In genomic region chr21:41973427-41973831, GRCh38 we compare ENCODE assay signal across 23 cellular contexts. TPM values are rescaled to one million over a fixed set of nuclear protein-coding genes. Genes with fewer than 3 reads are reported as not detected.
DNase-seq lines count a peak whose midpoint lies in the region; ATAC-seq and TF ChIP-seq lines count a peak whose summit lies in the region.
"Had no signal": no experiment of that assay in that cellular context is flagged by ENCODE, and none has a peak within 500 bp of the region (broad histone marks: within the 10 kb centered on the region; RNA-seq: fewer than 3 reads in every experiment).

No MANE protein-coding gene starts in this region.

- DNase-seq in activated effector memory CD4-positive, alpha-beta T cell treated with anti-CD3 and anti-CD28 coated beads, Interleukin-2, amount 50 U/mL, for 16 hours, result peak; percentile 22
- no peak for DNase-seq in activated effector memory CD4-positive, alpha-beta T cell treated with Interleukin-2 at 50 U/mL for 16 hours
- peak; percentile 66 for DNase-seq in RPMI8226
- DNase-seq in foreskin keratinocyte, result peak; percentile 77 to 90
- no peak for DNase-seq in cerebellum (ENCODE audit: low spot score)
- no peak for DNase-seq in esophagus squamous epithelium (lab: John Stamatoyannopoulos, UW)
- DNase-seq: activated naive CD4-positive, alpha-beta T cell treated with anti-CD3 and anti-CD28 coated beads, Interleukin-2, amount 50 U/mL, for 16 hours; activated T-cell treated with anti-CD3 and anti-CD28 coated beads, Interleukin-2, amount 50 U/mL, for 4 hours; effector memory CD8-positive, alpha-beta T cell; MM.1S; NCI-H1694; NCI-H2227 treated with DMSO at 0.1 percent for 48 hours; NCI-H774; occipital lobe; stimulated activated CD8-positive, alpha-beta memory T cell treated with anti-CD3 and anti-CD28 coated beads, Interleukin-4, amount 100 ng/mL, for 48 hours; WERI-Rb-1 had no signal

- no peak overlapping the region for H3K27ac ChIP-seq in foreskin keratinocyte
- peak overlapping the region in 2 of 4 donors; percentile 23 to 59 for H3K27ac ChIP-seq in esophagus squamous epithelium
- H3K27ac ChIP-seq: C4-2B, PC-9, suprapubic skin, WERI-Rb-1 had no signal

- no peak overlapping the region for H3K4me3 Mint-ChIP-seq in stimulated activated memory B cell treated with anti-CD40 and anti-IgM and Interleukin-4, amounts not matched to agents 10 μg/mL and 1 μg/mL and 100 μg/mL, for 72 hours
- H3K4me3 Mint-ChIP-seq: activated CD8-positive, alpha-beta T cell treated with anti-CD3 and anti-CD28 coated beads, Interleukin-2, amount 10 ng/mL, durations not matched to agents 7 days and 5 days; activated T-cell treated with anti-CD3 and anti-CD28 coated beads, Interleukin-2, amount 50 U/mL, for 4 hours; effector memory CD8-positive, alpha-beta T cell; memory B cell had no signal

- 41 to 61% methylated on average over 13 to 15 of the region's 15 CpGs for WGBS in esophagus squamous epithelium, 2 donors

- no peaks in the 10 kb centered on the region for H3K27me3 Mint-ChIP-seq in stimulated activated memory B cell treated with anti-CD40 and anti-IgM and Interleukin-4, amounts not matched to agents 10 μg/mL and 1 μg/mL and 100 μg/mL, for 72 hours

- no peak overlapping the region for H3K4me3 ChIP-seq in esophagus squamous epithelium
- H3K4me3 ChIP-seq: PC-9, suprapubic skin had no signal

- no peak for TF ChIP-seq POLR2A in esophagus squamous epithelium (IDR thresholded peaks at IDR 0.05)

- H3K36me3 ChIP-seq in esophagus squamous epithelium, result no peaks in the 10 kb centered on the region
- H3K36me3 ChIP-seq: suprapubic skin, WERI-Rb-1 had no signal

- intact Hi-C loops in esophagus squamous epithelium (cut with DNase I), result no loop called here

- ATAC-seq in foreskin keratinocyte (peak; percentile 56), GM18867 (IDR thresholded peaks at IDR 0.05; ENCODE audit: unreplicated experiment) (no peak)
- ATAC-seq in stimulated activated memory B cell treated with anti-CD40 and anti-IgM and Interleukin-4, amounts not matched to agents 10 μg/mL and 1 μg/mL and 100 μg/mL, for 72 hours, result no peak
- ATAC-seq: effector memory CD8-positive, alpha-beta T cell had no signal

- H3K27ac Mint-ChIP-seq in stimulated activated memory B cell treated with anti-CD40 and anti-IgM and Interleukin-4, amounts not matched to agents 10 μg/mL and 1 μg/mL and 100 μg/mL, for 72 hours, result peak overlapping the region; percentile 70
- H3K27ac Mint-ChIP-seq: effector memory CD8-positive, alpha-beta T cell; memory B cell had no signal

- H3K36me3 Mint-ChIP-seq in stimulated activated memory B cell treated with anti-CD40 and anti-IgM and Interleukin-4, amounts not matched to agents 10 μg/mL and 1 μg/mL and 100 μg/mL, for 72 hours, result no peaks in the 10 kb centered on the region
- H3K36me3 Mint-ChIP-seq: memory B cell had no signal

- peaks cover 16% of the 10 kb centered on the region for H3K4me1 Mint-ChIP-seq in stimulated activated memory B cell treated with anti-CD40 and anti-IgM and Interleukin-4, amounts not matched to agents 10 μg/mL and 1 μg/mL and 100 μg/mL, for 72 hours

- H3K4me1 ChIP-seq in foreskin keratinocyte, result peaks cover 13% of the 10 kb centered on the region
- H3K4me1 ChIP-seq in esophagus squamous epithelium, result peaks cover 10 to 44% (median 12%) of the 10 kb centered on the region in 3 donors

- no peaks in the 10 kb centered on the region for H3K9me3 Mint-ChIP-seq in stimulated activated memory B cell treated with anti-CD40 and anti-IgM and Interleukin-4, amounts not matched to agents 10 μg/mL and 1 μg/mL and 100 μg/mL, for 72 hours
- H3K9me3 Mint-ChIP-seq: effector memory CD8-positive, alpha-beta T cell; memory B cell had no signal

- TF ChIP-seq CTCF in foreskin keratinocyte (conservative IDR thresholded peaks at IDR 0.05) (no peak), esophagus squamous epithelium (IDR thresholded peaks at IDR 0.05) (no peak)

- no peaks in the 10 kb centered on the region for H3K27me3 ChIP-seq in foreskin keratinocyte
- H3K27me3 ChIP-seq in esophagus squamous epithelium, result no peaks in the 10 kb centered on the region
- H3K27me3 ChIP-seq: suprapubic skin had no signal

- H3K9me3 ChIP-seq in esophagus squamous epithelium, result no peaks in the 10 kb centered on the region
- H3K9me3 ChIP-seq: suprapubic skin had no signal

RNA-seq across cellular contexts. Expression of gene C2CD2, which starts 19.6 kb away (rescaled TPM):
- total RNA-seq in foreskin keratinocyte, result 54.1 and 84.4 TPM in 2 replicates
- polyA plus RNA-seq in foreskin keratinocyte, result 20.8 and 27.6 TPM in 2 replicates
- total RNA-seq in cerebellum, result 16.4 TPM
- total RNA-seq in esophagus squamous epithelium, result 10 to 100 TPM; 13.6 to 21.2 (median 15.6) TPM

RNA-seq across cellular contexts. Expression of gene ZBTB21, which starts 36.7 kb away (rescaled TPM):
- total RNA-seq in foreskin keratinocyte (17.1 and 21.7 TPM in 2 replicates), cerebellum (13.3 TPM), esophagus squamous epithelium (10 to 100 TPM in 1 of 4 donors, 1 to 10 TPM in 3; 5.9 to 10.3 (median 7.8) TPM)
- polyA plus RNA-seq in foreskin keratinocyte, result 3.1 and 3.3 TPM in 2 replicates

Comparison
In these comparisons a context has a peak if more than half of its experiments do, and no peak if none do; other contexts are left out.
1. DNase-seq: peak in activated effector memory CD4-positive, alpha-beta T cell treated with anti-CD3 and anti-CD28 coated beads, Interleukin-2, amount 50 U/mL, for 16 hours (single experiment), RPMI8226 (single experiment) and foreskin keratinocyte (2 of 2); none in activated effector memory CD4-positive, alpha-beta T cell treated with Interleukin-2 at 50 U/mL for 16 hours (single experiment), cerebellum (single experiment) and esophagus squamous epithelium (single experiment).